In the genomic region with DNA sequence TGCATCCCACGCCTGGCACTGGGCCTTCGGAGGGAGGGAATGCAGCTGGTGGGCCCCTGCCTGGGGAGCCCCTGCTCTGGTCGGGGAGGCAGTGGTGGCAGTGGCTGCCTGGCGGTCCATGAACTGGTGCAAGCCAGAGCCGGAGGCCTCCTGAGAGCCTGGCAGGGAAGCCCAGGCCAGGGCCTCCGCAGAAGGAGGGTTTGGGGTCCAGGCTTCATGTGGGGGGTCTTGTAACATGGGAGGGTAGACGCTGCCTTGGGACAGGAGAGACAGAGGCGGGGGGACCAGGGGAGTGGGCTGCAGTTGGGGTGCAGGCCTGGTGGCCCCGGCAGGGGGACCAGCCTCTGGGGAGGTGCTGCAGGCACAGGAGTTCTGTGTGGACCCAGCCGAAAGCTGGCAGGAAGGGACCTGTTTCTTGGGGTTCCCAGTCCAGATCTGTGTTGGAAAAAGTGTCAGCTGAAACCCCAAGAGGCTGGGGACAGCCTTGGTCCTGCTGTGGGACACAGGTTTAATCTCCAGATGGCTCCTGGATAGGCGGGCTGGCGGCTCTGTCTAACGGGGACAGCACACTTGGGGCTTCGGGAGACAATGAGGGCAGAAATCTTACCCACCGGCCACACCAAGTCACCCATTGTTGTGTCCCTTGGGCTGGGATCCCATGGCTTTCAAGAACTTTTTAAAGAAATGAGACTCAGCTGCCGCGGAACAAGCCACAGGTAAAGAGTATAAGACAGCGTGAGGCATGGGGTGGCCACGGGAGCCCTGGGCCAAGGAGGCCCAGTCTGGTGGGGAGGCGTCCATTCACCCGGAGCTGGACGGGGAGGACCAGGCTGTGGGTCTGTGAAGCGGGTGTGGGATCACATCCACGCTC, we compare ENCODE assay signal across 16 cellular contexts.
DNase-seq lines count a peak whose midpoint lies in the region; ATAC-seq, FAIRE-seq and TF ChIP-seq lines count a peak whose summit lies in the region.
"Had no signal": no experiment of that assay in that cellular context is flagged by ENCODE, and none has a peak within 500 bp of the region (broad histone marks: within the 10 kb centered on the region; RNA-seq: fewer than 3 reads in every experiment).

No MANE protein-coding gene starts in this region.

- no peak for TF ChIP-seq CTCF in CD14-positive monocyte (IDR thresholded peaks at IDR 0.05)
- TF ChIP-seq CTCF in activated B cell treated with CpG ODN at 0.5 μM for 24 hours (IDR thresholded peaks at IDR 0.05), result no peak
- TF ChIP-seq CTCF in right atrium auricular region (IDR thresholded peaks at IDR 0.05), result no peak
- TF ChIP-seq CTCF in D721Med (IDR thresholded peaks at IDR 0.05; ENCODE audit: insufficient read depth, missing control alignments), result no peak

- intact Hi-C loops in CD14-positive monocyte (cut with micrococcal nuclease), result no loop called here
- intact Hi-C loops in activated B cell treated with CpG ODN at 0.5 μM for 24 hours (cut with micrococcal nuclease), result no loop called here
- intact Hi-C loops in posterior cingulate gyrus (cut with DNase I), result no loop called here

- ATAC-seq in activated B cell treated with CpG ODN at 0.5 μM for 24 hours (ENCODE audit: low read depth), result no peak
- no peak for ATAC-seq in HG03159 (IDR thresholded peaks at IDR 0.05; ENCODE audit: unreplicated experiment)

- no peaks in the 10 kb centered on the region for H3K27me3 ChIP-seq in right atrium auricular region
- H3K27me3 ChIP-seq: neutrophil had no signal

- no peaks in the 10 kb centered on the region for H3K4me1 Mint-ChIP-seq in CD14-positive monocyte
- no peaks in the 10 kb centered on the region for H3K4me1 Mint-ChIP-seq in activated B cell treated with CpG ODN at 0.5 μM for 24 hours

- DNase-seq in CD14-positive monocyte (ENCODE audit: low spot score) (peak; percentile 41), activated B cell treated with CpG ODN at 0.5 μM for 24 hours (peak; percentile 11), right atrium auricular region (ENCODE audit: low spot score) (peak; percentile 47), posterior cingulate gyrus (peak in 8 of 10 donors; percentile 1 to 67 (median 16)), D721Med (ENCODE audit: insufficient read length, low spot score) (no peak), GDM1 (lab: John Stamatoyannopoulos, UW) (no peak), GM19240 (ENCODE audit: insufficient read length, low spot score) (no peak)
- DNase-seq: central memory CD4-positive, alpha-beta T cell; GM23248; NCI-H1436 treated with DMSO at 0.1 percent for 48 hours; PC-9; stimulated activated CD4-positive, alpha-beta T cell treated with anti-CD3 and anti-CD28 coated beads, Interleukin-1b, Interleukin-23, amount 100 ng/mL, for 48 hours had no signal

- CTCF ChIA-PET in activated B cell treated with CpG ODN at 0.5 μM for 24 hours (lab: Charles Lee), result no interaction called here

- no peaks in the 10 kb centered on the region for H3K36me3 ChIP-seq in right atrium auricular region
- H3K36me3 ChIP-seq: neutrophil had no signal

- H3K27ac ChIP-seq in right atrium auricular region, result no peak overlapping the region
- H3K27ac ChIP-seq: GM23248, neutrophil, PC-9 had no signal

- H3K27me3 Mint-ChIP-seq in CD14-positive monocyte (ENCODE audit: low read depth in 3 of 3) (peaks cover 0 to 1% (median 0%) of the 10 kb centered on the region in 3 donors), activated B cell treated with CpG ODN at 0.5 μM for 24 hours (no peaks in the 10 kb centered on the region)
- H3K27me3 Mint-ChIP-seq: B cell had no signal

- H3K9me3 ChIP-seq in right atrium auricular region, result no peaks in the 10 kb centered on the region
- H3K9me3 ChIP-seq: neutrophil had no signal

- H3K4me1 ChIP-seq in right atrium auricular region, result peaks cover 0 to 32% of the 10 kb centered on the region in 2 donors

- no peak overlapping the region for H3K4me3 Mint-ChIP-seq in CD14-positive monocyte
- H3K4me3 Mint-ChIP-seq in activated B cell treated with CpG ODN at 0.5 μM for 24 hours, result no peak overlapping the region
- H3K4me3 Mint-ChIP-seq: B cell had no signal

- H3K27ac Mint-ChIP-seq in CD14-positive monocyte (no peak overlapping the region), activated B cell treated with CpG ODN at 0.5 μM for 24 hours (no peak overlapping the region)
- H3K27ac Mint-ChIP-seq: B cell had no signal

- no peaks in the 10 kb centered on the region for H3K9me3 Mint-ChIP-seq in CD14-positive monocyte
- no peaks in the 10 kb centered on the region for H3K9me3 Mint-ChIP-seq in activated B cell treated with CpG ODN at 0.5 μM for 24 hours

- no peak overlapping the region for H3K4me3 ChIP-seq in right atrium auricular region
- H3K4me3 ChIP-seq: GM23248, lung, PC-9 had no signal

- FAIRE-seq in D721Med (lab: Jason Lieb, UNC), result no peak

- H3K36me3 Mint-ChIP-seq in CD14-positive monocyte (peaks cover 25 to 44% of the 10 kb centered on the region in 2 donors), activated B cell treated with CpG ODN at 0.5 μM for 24 hours (ENCODE audit: low read depth) (no peaks in the 10 kb centered on the region)

- POLR2A ChIA-PET in activated B cell treated with CpG ODN at 0.5 μM for 24 hours (lab: Charles Lee), result no interaction called here

Comparison
In these comparisons a context has a peak if more than half of its experiments do, and no peak if none do; other contexts are left out.
1. DNase-seq: peak in CD14-positive monocyte (single experiment), activated B cell treated with CpG ODN at 0.5 μM for 24 hours (single experiment), right atrium auricular region (single experiment) and posterior cingulate gyrus (8 of 10); none in D721Med (single experiment), GDM1 (single experiment) and GM19240 (single experiment).